ENCODE assay signal across 6 cellular contexts in the genomic region with DNA sequence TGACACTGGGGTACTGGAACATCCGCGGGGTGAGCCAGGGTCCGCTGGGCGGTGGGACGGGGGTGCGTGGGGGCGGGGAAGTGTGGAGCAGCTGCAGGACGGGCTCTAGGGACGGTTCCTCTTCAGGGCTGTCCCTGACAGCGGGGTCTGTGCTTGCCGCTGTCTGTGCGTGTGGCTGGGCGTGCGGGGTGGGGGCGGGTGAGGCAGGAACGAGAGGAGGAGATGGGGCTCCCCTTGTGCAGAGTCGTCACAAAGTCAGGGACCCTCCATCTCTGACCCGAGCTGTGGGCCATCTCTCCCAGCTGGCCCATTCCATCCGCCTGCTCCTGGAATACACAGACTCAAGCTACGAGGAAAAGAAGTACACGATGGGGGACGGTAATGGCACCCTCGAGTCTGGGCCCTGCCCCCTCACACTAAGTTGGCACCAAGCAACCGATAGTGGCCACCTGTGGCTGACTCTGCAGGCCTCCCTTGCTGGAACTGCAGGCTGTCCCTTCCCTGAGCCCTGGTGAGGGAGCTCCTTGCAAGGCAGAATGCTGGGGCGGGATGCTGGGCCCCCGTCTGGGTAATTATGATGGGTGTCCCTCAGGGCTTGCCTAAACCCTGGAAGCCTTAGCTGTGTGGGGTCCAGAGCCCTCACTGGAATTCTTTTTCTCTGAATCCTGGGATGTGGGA. TPM values are rescaled to one million over a fixed set of nuclear protein-coding genes. Genes with fewer than 3 reads are reported as not detected.
DNase-seq lines count a peak whose midpoint lies in the region; ATAC-seq and TF ChIP-seq lines count a peak whose summit lies in the region.

No MANE protein-coding gene starts in this region.

- 12 to 13% methylated on average over 15 to 21 of the region's 26 CpGs for WGBS in thyroid gland, 2 donors

- H3K27ac ChIP-seq in thyroid gland: peak overlapping the region; percentile 4 to 10 (median 6)

- peak overlapping the region; percentile 68 for H3K4me3 Mint-ChIP-seq in T-helper 2 cell treated with Interferon-gamma antibody and Interleukin-4, amounts not matched to agents 5 μg/mL and 100 μg/mL, for 36 hours

- peaks cover 22% of the 10 kb centered on the region for H3K4me1 Mint-ChIP-seq in T-helper 2 cell treated with Interferon-gamma antibody and Interleukin-4, amounts not matched to agents 5 μg/mL and 100 μg/mL, for 36 hours (ENCODE audit: low read depth)

- peaks cover 2% of the 10 kb centered on the region for H3K36me3 Mint-ChIP-seq in T-helper 2 cell treated with Interferon-gamma antibody and Interleukin-4, amounts not matched to agents 5 μg/mL and 100 μg/mL, for 36 hours (ENCODE audit: low read depth)

- intact Hi-C loops in left ventricle myocardium superior (cut with micrococcal nuclease): no loop called here
- intact Hi-C loops in thyroid gland (cut with DNase I): no loop called here

- DNase-seq in T-helper 2 cell treated with Interferon-gamma antibody and Interleukin-4, amounts not matched to agents 5 μg/mL and 100 μg/mL, for 36 hours (ENCODE audit: low spot score): no peak
- DNase-seq in T-helper 2 cell: no peak
- DNase-seq in left ventricle myocardium superior: no peak
- DNase-seq in thyroid gland: peak in 1 of 2 donors; percentile 21
- no peak for DNase-seq in NCI-H748 treated with DMSO at 0.1 percent for 48 hours (lab: John Stamatoyannopoulos, UW)
- no peak for DNase-seq in CD1c-positive myeloid dendritic cell (ENCODE audit: extremely low spot score)

- H3K27ac Mint-ChIP-seq in T-helper 2 cell treated with Interferon-gamma antibody and Interleukin-4, amounts not matched to agents 5 μg/mL and 100 μg/mL, for 36 hours: no peak overlapping the region

- no peaks in the 10 kb centered on the region for H3K27me3 Mint-ChIP-seq in T-helper 2 cell treated with Interferon-gamma antibody and Interleukin-4, amounts not matched to agents 5 μg/mL and 100 μg/mL, for 36 hours (ENCODE audit: low read depth)

- H3K9me3 ChIP-seq in thyroid gland: no peaks in the 10 kb centered on the region

- peak overlapping the region in 1 of 3 donors; percentile 35 for H3K4me3 ChIP-seq in thyroid gland (replicated peaks in 1 of 3)

- H3K36me3 ChIP-seq in thyroid gland: peaks cover 0 to 3% of the 10 kb centered on the region in 2 donors

- ATAC-seq in left ventricle myocardium superior: peak; percentile 55

- no peaks in the 10 kb centered on the region for H3K27me3 ChIP-seq in thyroid gland

- no peak for TF ChIP-seq POLR2A in thyroid gland (IDR thresholded peaks at IDR 0.05)

- peaks cover 4 to 6% of the 10 kb centered on the region in 2 donors for H3K4me1 ChIP-seq in thyroid gland

- H3K9me3 Mint-ChIP-seq in T-helper 2 cell treated with Interferon-gamma antibody and Interleukin-4, amounts not matched to agents 5 μg/mL and 100 μg/mL, for 36 hours: no peaks in the 10 kb centered on the region

- no peak for TF ChIP-seq CTCF in thyroid gland (IDR thresholded peaks at IDR 0.05)

RNA-seq across cellular contexts. Expression of a gene that starts 0.4 kb away (rescaled TPM):
- total RNA-seq in left ventricle myocardium superior (83.6 TPM), thyroid gland (10 to 100 TPM; 37.1 to 73.6 (median 62.3) TPM)

RNA-seq across cellular contexts. Expression of a gene that starts 12.4 kb away (rescaled TPM):
- total RNA-seq in left ventricle myocardium superior (46.5 TPM), thyroid gland (10 to 100 TPM; 30.8 to 68.8 (median 43.7) TPM)

RNA-seq across cellular contexts. Expression of a gene that starts 19.4 kb away (rescaled TPM):
- not detected for total RNA-seq in left ventricle myocardium superior
- 10 to 100 TPM in 1 of 4 donors, not detected in 3; 23.4 TPM for total RNA-seq in thyroid gland

RNA-seq across cellular contexts. Expression of a gene that starts 43.8 kb away (rescaled TPM):
- 2.6 TPM for total RNA-seq in left ventricle myocardium superior
- 1 to 10 TPM; 2.8 to 5.4 (median 3.0) TPM for total RNA-seq in thyroid gland

RNA-seq across cellular contexts. Expression of a gene that starts 48.6 kb away (rescaled TPM):
- total RNA-seq in left ventricle myocardium superior (11.0 TPM), thyroid gland (10 to 100 TPM; 31.2 to 74.8 (median 46.8) TPM)
